Comparison of ENCODE assay signal across 23 cellular contexts in genomic region chr11:99565333-99565732, GRCh38.
DNase-seq lines count a peak whose midpoint lies in the region; ATAC-seq and TF ChIP-seq lines count a peak whose summit lies in the region.
"Had no signal": no experiment of that assay in that cellular context is flagged by ENCODE, and none has a peak within 500 bp of the region (broad histone marks: within the 10 kb centered on the region; RNA-seq: fewer than 3 reads in every experiment).

No MANE protein-coding gene starts in this region.

- H3K27me3 ChIP-seq in MG63: no peaks in the 10 kb centered on the region
- no peaks in the 10 kb centered on the region for H3K27me3 ChIP-seq in psoas muscle (ENCODE audit: insufficient read depth in 3 of 3, low read length in 2 of 3)
- H3K27me3 ChIP-seq: pancreas, sigmoid colon had no signal

- no peak overlapping the region for H3K27ac ChIP-seq in psoas muscle
- H3K27ac ChIP-seq: GM23248, pancreas, sigmoid colon, SK-N-MC had no signal

- no peaks in the 10 kb centered on the region for H3K9me3 ChIP-seq in MG63
- H3K9me3 ChIP-seq in psoas muscle: no peaks in the 10 kb centered on the region
- H3K9me3 ChIP-seq: pancreas had no signal

- intact Hi-C loops in psoas muscle (cut with DNase I): no loop called here

- TF ChIP-seq CTCF in psoas muscle (IDR thresholded peaks at IDR 0.05): no peak

- H3K36me3 ChIP-seq in MG63 (no peaks in the 10 kb centered on the region), psoas muscle (ENCODE audit: insufficient read depth in 1 of 2, low read depth in 1 of 2) (no peaks in the 10 kb centered on the region)
- H3K36me3 ChIP-seq: pancreas, sigmoid colon had no signal

- ATAC-seq in GM19025 (IDR thresholded peaks at IDR 0.05; ENCODE audit: low read depth, unreplicated experiment): peak; percentile 61
- ATAC-seq in GM21619 (IDR thresholded peaks at IDR 0.05; ENCODE audit: unreplicated experiment): peak; percentile 54
- peak; percentile 55 for ATAC-seq in HG02981 (IDR thresholded peaks at IDR 0.05; ENCODE audit: unreplicated experiment)
- peak; percentile 35 for ATAC-seq in HG03558 (IDR thresholded peaks at IDR 0.05; ENCODE audit: extremely low read depth, unreplicated experiment)
- no peak for ATAC-seq in psoas muscle
- ATAC-seq: activated naive CD4-positive, alpha-beta T cell treated with anti-CD3 and anti-CD28 coated beads, Interleukin-2, amount 50 U/mL, for 72 hours; activated T-cell treated with anti-CD3 and anti-CD28 coated beads, Interleukin-2, amount 50 U/mL, for 4 hours; natural killer cell; pancreas had no signal

- DNase-seq in COLO829 (ENCODE audit: low spot score) (no peak), epidermal melanocyte (ENCODE audit: insufficient read length, low spot score) (no peak), MG63 (no peak), psoas muscle (no peak)
- DNase-seq: activated B cell treated with CpG ODN at 0.5 μM for 24 hours; activated T-cell treated with anti-CD3 and anti-CD28 coated beads, Interleukin-2, amount 50 U/mL, for 4 hours; CD4-positive, alpha-beta T cell; endodermal cell; GF-D8; GM23248; natural killer cell; NCI-H1694; NCI-H446; NK-92 treated with Interleukin-12 subunit alpha and Interleukin-12 subunit beta, amount 100 ng/mL, for 24 hours; pancreas; sigmoid colon; trophoblast cell had no signal

- WGBS in psoas muscle, 3 donors: 88 to 94% (median 91%) methylated on average over 1 of the region's 1 CpG

- H3K4me1 ChIP-seq in psoas muscle: no peaks in the 10 kb centered on the region
- H3K4me1 ChIP-seq: pancreas, sigmoid colon had no signal

- no peak overlapping the region for H3K4me3 ChIP-seq in MG63
- H3K4me3 ChIP-seq in psoas muscle: no peak overlapping the region
- H3K4me3 ChIP-seq: GM23248, pancreas, sigmoid colon, SK-N-MC had no signal

Comparison
In these comparisons a context has a peak if more than half of its experiments do, and no peak if none do; other contexts are left out.
1. ATAC-seq: peak in GM19025 (single experiment), GM21619 (single experiment), HG02981 (single experiment) and HG03558 (single experiment); none in psoas muscle (0 of 4).